ENCODE assay signal across 9 cellular contexts in the genomic region with DNA sequence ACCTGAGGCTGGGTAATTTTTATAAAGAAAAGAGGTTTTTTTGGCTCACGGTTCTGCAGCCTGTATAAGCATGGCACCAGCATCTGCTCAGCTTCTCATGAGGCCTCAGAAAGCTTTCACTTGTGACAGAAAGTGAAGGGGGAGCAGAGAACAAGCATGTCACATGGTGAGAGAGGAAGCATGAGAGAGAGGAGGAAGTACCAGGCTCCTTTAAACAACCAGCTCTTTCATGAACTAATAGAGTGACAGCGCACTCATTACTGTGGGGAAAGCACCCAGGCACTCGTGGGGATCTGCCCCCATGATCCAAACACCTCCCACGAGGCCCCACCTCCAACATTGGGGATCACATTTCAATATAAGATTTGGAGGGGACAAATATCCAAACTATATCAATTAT.
DNase-seq lines count a peak whose midpoint lies in the region; ATAC-seq and TF ChIP-seq lines count a peak whose summit lies in the region.
"Had no signal": no experiment of that assay in that cellular context is flagged by ENCODE, and none has a peak within 500 bp of the region (broad histone marks: within the 10 kb centered on the region; RNA-seq: fewer than 3 reads in every experiment).

No MANE protein-coding gene starts in this region.

- H3K27ac Mint-ChIP-seq in activated naive CD8-positive, alpha-beta T cell treated with anti-CD3 and anti-CD28 coated beads, Interleukin-2, amount 50 U/mL, for 24 hours = peak overlapping the region; percentile 73

- ATAC-seq in heart left ventricle = peak in 3 of 4 donors; percentile 46 to 75 (median 64)
- ATAC-seq in activated naive CD8-positive, alpha-beta T cell treated with anti-CD3 and anti-CD28 coated beads, Interleukin-2, amount 50 U/mL, for 24 hours = peak; percentile 94

- H3K4me1 ChIP-seq in heart left ventricle = peaks cover 0 to 30% (median 0%) of the 10 kb centered on the region in 12 donors

- 59 to 77% (median 67%) methylated on average over 4 of the region's 4 CpGs for WGBS in heart left ventricle, 4 donors

- H3K27me3 Mint-ChIP-seq in activated naive CD8-positive, alpha-beta T cell treated with anti-CD3 and anti-CD28 coated beads, Interleukin-2, amount 50 U/mL, for 24 hours = no peaks in the 10 kb centered on the region

- TF ChIP-seq CTCF in heart left ventricle (IDR thresholded peaks at IDR 0.05) (no peak), HL-60 (IDR thresholded peaks at IDR 0.05; ENCODE audit: insufficient read depth, low read length) (no peak)

- DNase-seq in heart left ventricle (no peak), cardiac septum (ENCODE audit: low spot score) (no peak), HL-60 (ENCODE audit: low read depth in 1 of 2, low spot score in 1 of 2) (peak; percentile 50 to 78), renal cortical epithelial cell (ENCODE audit: low read depth) (peak; percentile 32), AG08396 (ENCODE audit: low spot score) (no peak), NCI-H1092 treated with DMSO at 0.1 percent for 48 hours (lab: John Stamatoyannopoulos, UW) (no peak), epidermal melanocyte (ENCODE audit: insufficient read length, low spot score) (no peak)
- DNase-seq in activated naive CD8-positive, alpha-beta T cell treated with anti-CD3 and anti-CD28 coated beads, Interleukin-2, amount 50 U/mL, for 24 hours = peak; percentile 19
- DNase-seq: heart right ventricle had no signal

- no peaks in the 10 kb centered on the region for H3K27me3 ChIP-seq in heart left ventricle
- no peaks in the 10 kb centered on the region for H3K27me3 ChIP-seq in HL-60 (ENCODE audit: insufficient read depth, poor library complexity, severe bottlenecking)
- H3K27me3 ChIP-seq: heart right ventricle had no signal

- H3K36me3 Mint-ChIP-seq in activated naive CD8-positive, alpha-beta T cell treated with anti-CD3 and anti-CD28 coated beads, Interleukin-2, amount 50 U/mL, for 24 hours (ENCODE audit: low read depth) = peaks cover 12% of the 10 kb centered on the region

- peaks cover 0 to 12% (median 0%) of the 10 kb centered on the region in 9 donors for H3K36me3 ChIP-seq in heart left ventricle

- H3K4me3 ChIP-seq in heart left ventricle = no peak overlapping the region
- no peak overlapping the region for H3K4me3 ChIP-seq in HL-60 (replicated peaks; ENCODE audit: insufficient read depth, low read length)
- H3K4me3 ChIP-seq: heart right ventricle had no signal

- intact Hi-C loops in heart left ventricle (cut with DNase I) = no loop called here
- intact Hi-C loops in cardiac septum (cut with DNase I) = no loop called here

- TF ChIP-seq POLR2A in heart left ventricle (IDR thresholded peaks at IDR 0.05) = no peak

- peaks cover 26% of the 10 kb centered on the region for H3K4me1 Mint-ChIP-seq in activated naive CD8-positive, alpha-beta T cell treated with anti-CD3 and anti-CD28 coated beads, Interleukin-2, amount 50 U/mL, for 24 hours

- peak overlapping the region; percentile 25 for H3K4me3 Mint-ChIP-seq in activated naive CD8-positive, alpha-beta T cell treated with anti-CD3 and anti-CD28 coated beads, Interleukin-2, amount 50 U/mL, for 24 hours

- H3K27ac ChIP-seq in heart left ventricle (peak overlapping the region in 1 of 12 donors; percentile 38), HL-60 (replicated peaks) (peak overlapping the region; percentile 20)

- no peaks in the 10 kb centered on the region for H3K9me3 Mint-ChIP-seq in activated naive CD8-positive, alpha-beta T cell treated with anti-CD3 and anti-CD28 coated beads, Interleukin-2, amount 50 U/mL, for 24 hours

- no peaks in the 10 kb centered on the region for H3K9me3 ChIP-seq in heart left ventricle

Comparison
In these comparisons a context has a peak if more than half of its experiments do, and no peak if none do; other contexts are left out.
1. DNase-seq: peak in HL-60 (2 of 2), activated naive CD8-positive, alpha-beta T cell treated with anti-CD3 and anti-CD28 coated beads, Interleukin-2, amount 50 U/mL, for 24 hours (single experiment) and renal cortical epithelial cell (single experiment); none in heart left ventricle (0 of 5), cardiac septum (single experiment), AG08396 (single experiment), NCI-H1092 treated with DMSO at 0.1 percent for 48 hours (single experiment) and epidermal melanocyte (single experiment).